15 cellular contexts compared by ENCODE assay signal in the genomic region with DNA sequence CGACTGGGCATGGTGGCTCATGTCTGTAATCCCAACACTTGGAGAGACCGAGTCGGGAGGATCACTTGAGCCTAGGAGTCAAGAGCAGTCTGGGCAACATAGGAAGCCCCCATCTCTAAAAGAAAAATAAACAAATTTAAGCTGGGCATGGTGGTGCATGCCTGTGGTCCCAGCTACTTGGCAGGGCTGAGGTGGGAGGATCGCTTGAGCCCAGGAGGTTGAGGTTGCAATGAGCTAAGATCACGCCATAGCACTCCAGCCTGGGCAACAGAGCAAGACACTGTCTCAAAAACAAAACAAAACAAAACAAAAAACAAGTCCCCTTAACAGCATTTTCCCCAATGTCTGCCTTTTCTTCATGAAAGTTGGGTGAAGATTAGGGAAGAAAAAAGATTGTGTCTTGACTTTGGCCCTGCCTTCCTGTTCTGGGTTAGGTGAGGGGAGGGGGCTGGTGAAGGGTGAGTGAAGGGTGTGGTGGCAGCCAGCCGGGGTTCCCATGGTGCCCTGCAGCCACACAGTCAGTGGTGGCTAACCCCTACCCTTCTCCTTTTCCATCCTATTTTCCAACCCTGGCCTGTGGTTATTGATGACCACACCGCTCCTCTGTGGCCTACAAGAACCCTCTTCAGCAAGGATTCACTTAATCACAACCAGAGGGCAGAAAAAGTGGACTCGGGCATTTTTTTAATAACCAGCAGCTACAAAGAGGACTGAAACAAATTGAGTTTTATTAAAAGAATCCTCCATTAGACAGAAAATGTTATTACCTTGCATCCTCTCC.
"Had no signal": no experiment of that assay in that cellular context is flagged by ENCODE, and none has a peak within 500 bp of the region (broad histone marks: within the 10 kb centered on the region; RNA-seq: fewer than 3 reads in every experiment).

No MANE protein-coding gene starts in this region.

- H3K27me3 Mint-ChIP-seq: naive thymus-derived CD8-positive, alpha-beta T cell had no signal

- H3K36me3 Mint-ChIP-seq: activated CD4-positive, alpha-beta memory T cell treated with anti-CD3 and anti-CD28 coated beads for 36 hours; naive thymus-derived CD8-positive, alpha-beta T cell had no signal

- H3K9me3 Mint-ChIP-seq: activated CD4-positive, alpha-beta memory T cell treated with anti-CD3 and anti-CD28 coated beads for 36 hours; activated T-cell treated with anti-CD3 and anti-CD28 coated beads, Interleukin-2, amount 50 U/mL, for 72 hours; naive thymus-derived CD8-positive, alpha-beta T cell had no signal

- H3K4me3 ChIP-seq: ascending aorta, cardiac muscle cell, prostate gland, suprapubic skin had no signal

- H3K27ac Mint-ChIP-seq: activated CD4-positive, alpha-beta memory T cell treated with anti-CD3 and anti-CD28 coated beads for 36 hours; activated T-cell treated with anti-CD3 and anti-CD28 coated beads, Interleukin-2, amount 50 U/mL, for 72 hours had no signal

- H3K36me3 ChIP-seq: ascending aorta, cardiac muscle cell, prostate gland, suprapubic skin had no signal

- H3K4me3 Mint-ChIP-seq: activated CD4-positive, alpha-beta memory T cell treated with anti-CD3 and anti-CD28 coated beads for 36 hours; activated T-cell treated with anti-CD3 and anti-CD28 coated beads, Interleukin-2, amount 50 U/mL, for 72 hours; naive thymus-derived CD8-positive, alpha-beta T cell had no signal

- DNase-seq: activated CD4-positive, alpha-beta memory T cell treated with anti-CD3 and anti-CD28 coated beads for 36 hours; activated CD4-positive, CD25-positive, alpha-beta regulatory T cell treated with anti-CD3 and anti-CD28 coated beads, Interleukin-2, amount 50 U/mL, for 72 hours; activated T-cell treated with anti-CD3 and anti-CD28 coated beads, Interleukin-2, amount 50 U/mL, for 72 hours; foreskin fibroblast; naive thymus-derived CD8-positive, alpha-beta T cell; occipital lobe; stimulated activated CD4-positive, alpha-beta T cell treated with anti-CD3 and anti-CD28 coated beads, Interleukin-4, amount 100 ng/mL, for 1 hour; stimulated activated CD8-positive, alpha-beta memory T cell treated with anti-CD3 and anti-CD28 coated beads, Interleukin-4, amount 100 ng/mL, for 48 hours; stimulated activated naive CD8-positive, alpha-beta T cell treated with anti-CD3 and anti-CD28 coated beads, Interleukin-15, Interleukin-2, amounts not matched to agents 100 U/mL and 50 U/mL, for 24 hours had no signal

- ATAC-seq: activated T-cell treated with anti-CD3 and anti-CD28 coated beads, Interleukin-2, amount 50 U/mL, for 72 hours; esophagus mucosa; naive thymus-derived CD8-positive, alpha-beta T cell; sciatic nerve; stimulated activated naive CD8-positive, alpha-beta T cell treated with anti-CD3 and anti-CD28 coated beads, Interleukin-15, Interleukin-2, amounts not matched to agents 100 U/mL and 50 U/mL, for 24 hours had no signal

- H3K27me3 ChIP-seq: ascending aorta had no signal

- H3K9me3 ChIP-seq: ascending aorta, prostate gland, suprapubic skin had no signal

- H3K27ac ChIP-seq: ascending aorta, cardiac muscle cell, prostate gland, suprapubic skin had no signal
